ENCODE assay signal across 22 cellular contexts in the genomic region with DNA sequence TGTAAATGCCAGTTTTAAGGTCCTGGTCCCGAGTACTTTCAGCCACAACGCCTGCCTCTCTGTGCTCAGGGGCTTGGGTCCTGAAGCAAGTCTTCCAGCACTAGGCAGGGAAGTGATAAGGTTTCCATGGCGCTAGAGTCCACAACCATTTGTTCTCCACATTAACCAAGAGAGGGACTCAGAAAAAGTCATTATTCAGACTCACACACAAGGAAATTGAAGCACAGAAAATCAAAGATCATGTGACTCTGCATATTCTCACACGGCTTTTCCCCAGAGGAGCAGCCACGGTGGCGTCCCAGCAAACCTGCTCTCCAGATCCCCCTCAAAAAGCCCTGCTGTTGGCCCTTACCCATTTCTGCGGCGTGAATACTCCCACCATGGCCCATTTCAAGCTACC. TPM values are rescaled to one million over a fixed set of nuclear protein-coding genes. Genes with fewer than 3 reads are reported as not detected.
DNase-seq lines count a peak whose midpoint lies in the region; ATAC-seq and TF ChIP-seq lines count a peak whose summit lies in the region.
"Had no signal": no experiment of that assay in that cellular context is flagged by ENCODE, and none has a peak within 500 bp of the region (broad histone marks: within the 10 kb centered on the region; RNA-seq: fewer than 3 reads in every experiment).

No MANE protein-coding gene starts in this region.

- TF ChIP-seq POLR2A in body of pancreas (IDR thresholded peaks at IDR 0.05), result peak in 2 of 3 donors; percentile 53

- H3K36me3 Mint-ChIP-seq in Calu3 (ENCODE audit: insufficient read depth, unreplicated experiment), result peaks cover 16% of the 10 kb centered on the region
- H3K36me3 Mint-ChIP-seq in activated CD8-positive, alpha-beta memory T cell treated with anti-CD3 and anti-CD28 coated beads, Interleukin-2, amount 10 ng/mL, durations not matched to agents 7 days and 5 days, result no peaks in the 10 kb centered on the region

- H3K4me3 ChIP-seq in body of pancreas (no peak overlapping the region), neural cell (ENCODE audit: low read length) (no peak overlapping the region), foreskin fibroblast (ENCODE audit: low read depth in 1 of 2, low read length in 2 of 2) (no peak overlapping the region)

- H3K27me3 Mint-ChIP-seq in Calu3 (ENCODE audit: unreplicated experiment), result no peaks in the 10 kb centered on the region
- H3K27me3 Mint-ChIP-seq in activated CD8-positive, alpha-beta memory T cell treated with anti-CD3 and anti-CD28 coated beads, Interleukin-2, amount 10 ng/mL, durations not matched to agents 7 days and 5 days, result peaks cover 33% of the 10 kb centered on the region

- no peaks in the 10 kb centered on the region for H3F3A ChIP-seq in neural cell (ENCODE audit: insufficient read depth, low read length, poor library complexity, severe bottlenecking)

- H3K9me3 Mint-ChIP-seq in Calu3 (ENCODE audit: low read depth, unreplicated experiment), result no peaks in the 10 kb centered on the region
- no peaks in the 10 kb centered on the region for H3K9me3 Mint-ChIP-seq in activated CD8-positive, alpha-beta memory T cell treated with anti-CD3 and anti-CD28 coated beads, Interleukin-2, amount 10 ng/mL, durations not matched to agents 7 days and 5 days (ENCODE audit: low read depth)
- H3K9me3 Mint-ChIP-seq: activated B cell treated with CpG ODN at 0.5 μM for 24 hours had no signal

- TF ChIP-seq EP300 in Ishikawa (IDR thresholded peaks at IDR 0.05; ENCODE audit: borderline replicate concordance) (no peak), neural cell (conservative IDR thresholded peaks at IDR 0.05; ENCODE audit: poor library complexity, severe bottlenecking) (no peak)

- H3K9ac ChIP-seq in neural cell (ENCODE audit: low read length), result peak overlapping the region; percentile 30
- H3K9ac ChIP-seq: KMS-11, parathyroid adenoma had no signal

- DNase-seq in Calu3 (no peak), body of pancreas (peak in 3 of 4 donors; percentile 45 to 68 (median 56)), foreskin fibroblast (no peak), NCI-H82 (lab: John Stamatoyannopoulos, UW) (no peak)
- no peak for DNase-seq in activated CD8-positive, alpha-beta memory T cell treated with anti-CD3 and anti-CD28 coated beads, Interleukin-2, amount 10 ng/mL, durations not matched to agents 7 days and 5 days
- DNase-seq: activated B cell treated with CpG ODN at 0.5 μM for 24 hours; AML-193; aorta; cortex of kidney; DMS79; left cardiac atrium; NCI-H446 treated with DMSO at 0.1 percent for 48 hours; SHP77 treated with DMSO at 0.1 percent for 48 hours; stimulated activated CD4-positive, alpha-beta T cell treated with anti-CD3 and anti-CD28 coated beads, Interleukin-4, amount 100 ng/mL, for 1 hour; T-helper 2 cell had no signal

- no peaks in the 10 kb centered on the region for H4K20me1 ChIP-seq in neural cell (ENCODE audit: insufficient read depth)

- WGBS in body of pancreas, 2 donors, result 10 to 13% methylated on average over 8 of the region's 8 CpGs

- no peak overlapping the region for H2AFZ ChIP-seq in neural cell (ENCODE audit: low read depth, low read length)
- H2AFZ ChIP-seq: parathyroid adenoma had no signal

- intact Hi-C loops in Calu3 (cut with micrococcal nuclease; ENCODE audit: unreplicated experiment), result loop anchor here (5.0 kb wide), 1 partner anchor 37 kb away; the partner anchor contains the start of gene CBX2
- intact Hi-C loops in body of pancreas (cut with DNase I), result loop anchor here (10.0 kb wide), 1 partner anchor 244 kb away; no protein-coding TSS in a partner anchor

- no peaks in the 10 kb centered on the region for H3K79me2 ChIP-seq in neural cell (replicated peaks; ENCODE audit: insufficient read depth, low read length)
- H3K79me2 ChIP-seq: parathyroid adenoma had no signal

- H3K36me3 ChIP-seq in body of pancreas (replicated peaks in 1 of 2; ENCODE audit: insufficient read depth in 1 of 2, low read depth in 2 of 2) (no peaks in the 10 kb centered on the region), neural cell (ENCODE audit: insufficient read depth, low read length) (no peaks in the 10 kb centered on the region)

- no peak overlapping the region for H3K4me2 ChIP-seq in neural cell (ENCODE audit: low read length)
- H3K4me2 ChIP-seq: KMS-11 had no signal

- no TSS peak for BruUV-seq in Calu3 (replicated peaks; lab: Mats Ljungman, UMichigan)

- peak overlapping the region; percentile 45 for H3K4me3 Mint-ChIP-seq in Calu3 (ENCODE audit: low read depth, unreplicated experiment)
- H3K4me3 Mint-ChIP-seq in activated CD8-positive, alpha-beta memory T cell treated with anti-CD3 and anti-CD28 coated beads, Interleukin-2, amount 10 ng/mL, durations not matched to agents 7 days and 5 days, result no peak overlapping the region
- H3K4me3 Mint-ChIP-seq: activated B cell treated with CpG ODN at 0.5 μM for 24 hours had no signal

- TF ChIP-seq CTCF in Calu3 (IDR thresholded peaks at IDR 0.05; ENCODE audit: unreplicated experiment) (no peak), body of pancreas (IDR thresholded peaks at IDR 0.05) (no peak), neural cell (IDR thresholded peaks at IDR 0.05; ENCODE audit: poor library complexity, severe bottlenecking) (no peak), foreskin fibroblast (IDR thresholded peaks at IDR 0.05; ENCODE audit: low read depth, low read length) (no peak)

- CTCF ChIA-PET in Calu3 (lab: Charles Lee), result interaction anchor here (1.4 to 2.5 kb wide), 3 partner anchors 11 to 71 kb away, joined by 4 to 12 read pairs (median 4); no protein-coding TSS in a partner anchor
- CTCF ChIA-PET in activated CD8-positive, alpha-beta memory T cell treated with anti-CD3 and anti-CD28 coated beads, Interleukin-2, amount 10 ng/mL, durations not matched to agents 7 days and 5 days (lab: Charles Lee), result interaction anchor here (1.0 to 2.9 kb wide), 7 partner anchors 11 to 268 kb away, joined by 3 to 10 read pairs (median 4); no protein-coding TSS in a partner anchor

- H3K27ac Mint-ChIP-seq in Calu3 (ENCODE audit: unreplicated experiment), result peak overlapping the region; percentile 59
- no peak overlapping the region for H3K27ac Mint-ChIP-seq in activated CD8-positive, alpha-beta memory T cell treated with anti-CD3 and anti-CD28 coated beads, Interleukin-2, amount 10 ng/mL, durations not matched to agents 7 days and 5 days
- H3K27ac Mint-ChIP-seq: activated B cell treated with CpG ODN at 0.5 μM for 24 hours had no signal

- H3K4me1 Mint-ChIP-seq in Calu3 (ENCODE audit: low read depth, unreplicated experiment), result peaks cover 42% of the 10 kb centered on the region
- peaks cover 7% of the 10 kb centered on the region for H3K4me1 Mint-ChIP-seq in activated CD8-positive, alpha-beta memory T cell treated with anti-CD3 and anti-CD28 coated beads, Interleukin-2, amount 10 ng/mL, durations not matched to agents 7 days and 5 days

- ATAC-seq in body of pancreas, result peak; percentile 80
- ATAC-seq in activated CD8-positive, alpha-beta memory T cell treated with anti-CD3 and anti-CD28 coated beads, Interleukin-2, amount 10 ng/mL, durations not matched to agents 7 days and 5 days, result no peak
- ATAC-seq: left cardiac atrium had no signal

- TF ChIP-seq RAD21 in Ishikawa (IDR thresholded peaks at IDR 0.05; ENCODE audit: low read depth) (no peak), neural cell (conservative IDR thresholded peaks at IDR 0.05) (no peak)

- H3K27me3 ChIP-seq in body of pancreas (no peaks in the 10 kb centered on the region), neural cell (ENCODE audit: insufficient read depth, low read depth, low read length) (no peaks in the 10 kb centered on the region)

- H3K9me2 ChIP-seq in neural cell (ENCODE audit: insufficient read depth, low read length), result no peaks in the 10 kb centered on the region

- peaks cover 45% of the 10 kb centered on the region for H3K4me1 ChIP-seq in body of pancreas
- H3K4me1 ChIP-seq: parathyroid adenoma had no signal

- no peaks in the 10 kb centered on the region for H3K9me3 ChIP-seq in body of pancreas
- H3K9me3 ChIP-seq in neural cell (ENCODE audit: low read length), result no peaks in the 10 kb centered on the region

- H3K27ac ChIP-seq in body of pancreas (peak overlapping the region; percentile 54 to 84 (median 78)), neural cell (ENCODE audit: low read length) (peak overlapping the region; percentile 45)
- H3K27ac ChIP-seq: KMS-11, parathyroid adenoma had no signal

TF ChIP-seq in Ishikawa, 13 proteins besides CTCF, POLR2A, EP300 and RAD21:
- TF ChIP-seq USF1 (IDR thresholded peaks at IDR 0.05) (peak; percentile 23; the same call in 1 of the 2 replicates), TCF12 (IDR thresholded peaks at IDR 0.05; ENCODE audit: low read depth) (no peak)

TF ChIP-seq in neural cell, 6 proteins besides CTCF, POLR2A, EP300 and RAD21 (continues in another document):
- TF ChIP-seq MXI1 (conservative IDR thresholded peaks at IDR 0.05; ENCODE audit: poor library complexity, severe bottlenecking), result no peak
- no peak for TF ChIP-seq SMC3 (conservative IDR thresholded peaks at IDR 0.05; ENCODE audit: poor library complexity)
- no peak for TF ChIP-seq EZH2 (IDR thresholded peaks at IDR 0.05; ENCODE audit: borderline replicate concordance, insufficient read depth, low read length, poor library complexity, severe bottlenecking)
- TF ChIP-seq POLR2AphosphoS5 (IDR thresholded peaks at IDR 0.05), result no peak
- TF ChIP-seq TAF1 (IDR thresholded peaks at IDR 0.05; ENCODE audit: low read depth), result no peak

RNA-seq across cellular contexts. Expression of gene ENPP7, which starts 9.7 kb away (rescaled TPM):
- not detected in 2 replicates for total RNA-seq in Calu3 (2022)
- not detected for total RNA-seq in body of pancreas
- polyA plus RNA-seq in neural cell, result not detected in 2 replicates
- polyA minus RNA-seq in neural cell, result not detected in 2 replicates
- total RNA-seq in activated CD8-positive, alpha-beta memory T cell treated with anti-CD3 and anti-CD28 coated beads, Interleukin-2, amount 10 ng/mL, durations not matched to agents 7 days and 5 days, result under 1 TPM; 0.23 TPM
- total RNA-seq: aorta, frontal cortex, H1, left cardiac atrium, mononuclear cell had no signal
- polyA plus RNA-seq: H1 had no signal

RNA-seq across cellular contexts. Expression of gene CBX2, which starts 37.5 kb away (rescaled TPM):
- total RNA-seq in Calu3 (2022) (6.3 and 8.3 TPM in 2 replicates), body of pancreas (1 to 10 TPM; 1.6 to 2.0 TPM)
- polyA plus RNA-seq in neural cell, result 15.9 and 16.9 TPM in 2 replicates
- 27.1 and 28.5 TPM in 2 replicates for polyA minus RNA-seq in neural cell
- total RNA-seq in activated CD8-positive, alpha-beta memory T cell treated with anti-CD3 and anti-CD28 coated beads, Interleukin-2, amount 10 ng/mL, durations not matched to agents 7 days and 5 days, result 1 to 10 TPM; 5.3 to 6.8 TPM
- polyA plus RNA-seq: aorta had no signal

RNA-seq across cellular contexts. Expression of gene CBX8, which starts 56.5 kb away (rescaled TPM):
- total RNA-seq in Calu3 (2022) (11.1 and 11.8 TPM in 2 replicates), body of pancreas (1 to 10 TPM; 1.6 to 1.8 TPM)
- polyA plus RNA-seq in neural cell, result 15.4 and 27.6 TPM in 2 replicates
- polyA minus RNA-seq in neural cell, result 26.4 and 33.8 TPM in 2 replicates
- total RNA-seq in activated CD8-positive, alpha-beta memory T cell treated with anti-CD3 and anti-CD28 coated beads, Interleukin-2, amount 10 ng/mL, durations not matched to agents 7 days and 5 days, result 1 to 10 TPM; 6.8 to 8.6 TPM

Comparison
In these comparisons a context has a peak if more than half of its experiments do, and no peak if none do; other contexts are left out.
1. DNase-seq: peak in body of pancreas (3 of 4); none in Calu3 (single experiment), activated CD8-positive, alpha-beta memory T cell treated with anti-CD3 and anti-CD28 coated beads, Interleukin-2, amount 10 ng/mL, durations not matched to agents 7 days and 5 days (single experiment), foreskin fibroblast (0 of 2) and NCI-H82 (single experiment).